ENCODE assay signal across 9 cellular contexts in genomic region chr22:23215294-23216204, GRCh38. TPM values are rescaled to one million over a fixed set of nuclear protein-coding genes. Genes with fewer than 3 reads are reported as not detected.
DNase-seq lines count a peak whose midpoint lies in the region; ATAC-seq and TF ChIP-seq lines count a peak whose summit lies in the region.
"Had no signal": no experiment of that assay in that cellular context is flagged by ENCODE, and none has a peak within 500 bp of the region (broad histone marks: within the 10 kb centered on the region; RNA-seq: fewer than 3 reads in every experiment).

No MANE protein-coding gene starts in this region.

- H3K27ac Mint-ChIP-seq in activated T-helper 2 cell treated with anti-CD3 and anti-CD28 coated beads, Interferon-gamma antibody, Interleukin-2, Interleukin-4, amounts not matched to agents 10 μg/mL and 5 μg/mL and 100 μg/mL, durations not matched to agents 14 hours and 24 hours and 36 hours, result peak overlapping the region; percentile 91

- H3K36me3 Mint-ChIP-seq in activated T-helper 2 cell treated with anti-CD3 and anti-CD28 coated beads, Interferon-gamma antibody, Interleukin-2, Interleukin-4, amounts not matched to agents 10 μg/mL and 5 μg/mL and 100 μg/mL, durations not matched to agents 14 hours and 24 hours and 36 hours (ENCODE audit: low read depth), result peaks cover 7% of the 10 kb centered on the region

- H3K4me1 Mint-ChIP-seq in activated T-helper 2 cell treated with anti-CD3 and anti-CD28 coated beads, Interferon-gamma antibody, Interleukin-2, Interleukin-4, amounts not matched to agents 10 μg/mL and 5 μg/mL and 100 μg/mL, durations not matched to agents 14 hours and 24 hours and 36 hours (ENCODE audit: low read depth), result peaks cover 65% of the 10 kb centered on the region

- no peaks in the 10 kb centered on the region for H3K9me3 Mint-ChIP-seq in activated T-helper 2 cell treated with anti-CD3 and anti-CD28 coated beads, Interferon-gamma antibody, Interleukin-2, Interleukin-4, amounts not matched to agents 10 μg/mL and 5 μg/mL and 100 μg/mL, durations not matched to agents 14 hours and 24 hours and 36 hours

- H3K36me3 ChIP-seq in upper lobe of right lung, result no peaks in the 10 kb centered on the region

- H3K4me3 Mint-ChIP-seq in activated T-helper 2 cell treated with anti-CD3 and anti-CD28 coated beads, Interferon-gamma antibody, Interleukin-2, Interleukin-4, amounts not matched to agents 10 μg/mL and 5 μg/mL and 100 μg/mL, durations not matched to agents 14 hours and 24 hours and 36 hours (ENCODE audit: low read depth), result peak overlapping the region; percentile 56

- no peaks in the 10 kb centered on the region for H3K27me3 ChIP-seq in upper lobe of right lung

- H3K4me3 ChIP-seq in upper lobe of right lung, result no peak overlapping the region

- H3K4me1 ChIP-seq in upper lobe of right lung, result peaks cover 60% of the 10 kb centered on the region

- peak overlapping the region; percentile 26 for H3K27ac ChIP-seq in upper lobe of right lung

- DNase-seq in Right ventricle myocardium superior (no peak), Right ventricle myocardium inferior (ENCODE audit: missing footprints) (no peak), hepatic stellate cell (ENCODE audit: low spot score) (peak; percentile 30), upper lobe of right lung (no peak), COLO668 (lab: John Stamatoyannopoulos, UW; ENCODE audit: unreplicated experiment) (no peak), pons (ENCODE audit: low spot score) (no peak)
- DNase-seq in activated T-helper 2 cell treated with anti-CD3 and anti-CD28 coated beads, Interferon-gamma antibody, Interleukin-2, Interleukin-4, amounts not matched to agents 10 μg/mL and 5 μg/mL and 100 μg/mL, durations not matched to agents 14 hours and 24 hours and 36 hours (ENCODE audit: low spot score), result no peak
- DNase-seq: NCI-H1436 had no signal

- TF ChIP-seq CTCF in upper lobe of right lung (IDR thresholded peaks at IDR 0.05), result no peak

- H3K9me3 ChIP-seq in upper lobe of right lung, result no peaks in the 10 kb centered on the region

- no peaks in the 10 kb centered on the region for H3K27me3 Mint-ChIP-seq in activated T-helper 2 cell treated with anti-CD3 and anti-CD28 coated beads, Interferon-gamma antibody, Interleukin-2, Interleukin-4, amounts not matched to agents 10 μg/mL and 5 μg/mL and 100 μg/mL, durations not matched to agents 14 hours and 24 hours and 36 hours (ENCODE audit: low read depth)

- ATAC-seq in Right ventricle myocardium superior (ENCODE audit: poor library complexity) (peak; percentile 48), Right ventricle myocardium inferior (no peak), upper lobe of right lung (peak; percentile 31), HG02763 (IDR thresholded peaks at IDR 0.05; ENCODE audit: unreplicated experiment) (no peak)

- intact Hi-C loops in Right ventricle myocardium superior (cut with DNase I) (no loop called here), Right ventricle myocardium inferior (cut with DNase I) (no loop called here), upper lobe of right lung (cut with DNase I) (loop anchor here (5.0 kb wide), 1 partner anchor 33 kb away; the partner anchor contains the start of gene BCR)
- intact Hi-C loops in activated T-helper 2 cell treated with anti-CD3 and anti-CD28 coated beads, Interferon-gamma antibody, Interleukin-2, Interleukin-4, amounts not matched to agents 10 μg/mL and 5 μg/mL and 100 μg/mL, durations not matched to agents 14 hours and 24 hours and 36 hours (cut with micrococcal nuclease), result loop anchor here (1.0 to 5.0 kb wide), 3 partner anchors 28 to 203 kb away; no protein-coding TSS in a partner anchor

RNA-seq across cellular contexts. Expression of gene BCR, which starts 35.2 kb away (rescaled TPM):
- 28.2 TPM for total RNA-seq in Right ventricle myocardium superior
- 29.0 TPM for total RNA-seq in Right ventricle myocardium inferior
- total RNA-seq in activated T-helper 2 cell treated with anti-CD3 and anti-CD28 coated beads, Interferon-gamma antibody, Interleukin-2, Interleukin-4, amounts not matched to agents 10 μg/mL and 5 μg/mL and 100 μg/mL, durations not matched to agents 14 hours and 24 hours and 36 hours, result 32.0 and 36.0 TPM in 2 replicates
- total RNA-seq in upper lobe of right lung, result 78.3 TPM

Comparison
In these comparisons a context has a peak if more than half of its experiments do, and no peak if none do; other contexts are left out.
1. ATAC-seq: peak in Right ventricle myocardium superior (single experiment) and upper lobe of right lung (single experiment); none in Right ventricle myocardium inferior (single experiment) and HG02763 (single experiment).
2. intact Hi-C loops: an anchor here in activated T-helper 2 cell treated with anti-CD3 and anti-CD28 coated beads, Interferon-gamma antibody, Interleukin-2, Interleukin-4, amounts not matched to agents 10 μg/mL and 5 μg/mL and 100 μg/mL, durations not matched to agents 14 hours and 24 hours and 36 hours (1.0 to 5.0 kb wide) and upper lobe of right lung (5.0 kb wide); none called in Right ventricle myocardium superior and Right ventricle myocardium inferior.